Comparison of ENCODE assay signal across 2 cellular contexts in the genomic region with DNA sequence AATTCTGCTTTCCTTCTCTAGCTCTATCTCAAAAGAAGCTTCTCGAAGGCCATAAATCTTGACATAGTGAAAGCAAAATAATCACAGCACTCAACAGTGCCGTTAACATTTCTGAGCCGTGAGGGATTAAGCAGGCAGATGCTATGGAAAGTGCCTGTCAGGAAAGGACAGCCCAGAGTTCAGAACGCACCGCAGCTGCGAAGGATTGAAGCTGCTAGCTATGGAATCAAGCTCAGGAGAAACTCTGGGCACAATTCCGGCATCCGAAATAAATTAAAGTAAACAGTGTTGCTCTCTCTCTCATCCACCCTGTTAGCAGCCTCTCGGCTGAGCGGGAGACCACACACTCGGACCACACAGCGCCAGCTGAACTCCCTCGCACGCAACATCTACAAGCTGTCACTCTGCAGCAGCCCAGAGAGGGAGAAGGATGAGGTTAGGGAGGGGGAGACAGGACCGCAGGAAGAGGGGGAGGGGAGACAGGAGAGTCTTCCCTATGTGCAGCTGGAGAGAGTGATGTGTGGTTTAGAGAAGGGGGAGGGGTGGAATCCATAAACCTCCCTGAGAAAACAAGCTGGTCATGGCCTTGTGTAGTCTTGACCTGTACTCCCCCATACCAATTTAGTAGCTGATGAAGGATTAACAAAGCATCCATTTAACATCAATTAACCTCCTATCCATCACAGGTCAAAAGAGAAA.
TF ChIP-seq lines count a peak whose summit lies in the region.

No MANE protein-coding gene starts in this region.

TF ChIP-seq in GM12878, 131 proteins besides CTCF, POLR2A, EP300 and RAD21:
- peak; percentile 85 for TF ChIP-seq RUNX3 (IDR thresholded peaks at IDR 0.05; ENCODE audit: low read length)
- peak; percentile 73 for TF ChIP-seq EED (IDR thresholded peaks at IDR 0.05; ENCODE audit: low read depth)
- TF ChIP-seq IRF4 (IDR thresholded peaks at IDR 0.05; ENCODE audit: low read depth, low read length), result no peak
- TF ChIP-seq EZH2 (IDR thresholded peaks at IDR 0.05; ENCODE audit: borderline replicate concordance, control insufficient read depth, low read depth, low read length), result no peak

TF ChIP-seq in HepG2, 621 proteins besides CTCF, POLR2A, EP300 and RAD21:
- TF ChIP-seq ZNF281 (CRISPR knock-in tag; IDR thresholded peaks at IDR 0.05; ENCODE audit: borderline replicate concordance) (peak; percentile 47; the same call in 1 of the 2 replicates), NPAS2 (CRISPR knock-in tag; IDR thresholded peaks at IDR 0.05; ENCODE audit: borderline replicate concordance) (no peak)
TF ChIP-seq in HepG2: peak in this region for 1.
